ENCODE assay signal across 8 cellular contexts in genomic region chr1:16237343-16237830, GRCh38. TPM values are rescaled to one million over a fixed set of nuclear protein-coding genes. Genes with fewer than 3 reads are reported as not detected.
DNase-seq lines count a peak whose midpoint lies in the region; ATAC-seq and TF ChIP-seq lines count a peak whose summit lies in the region.

No MANE protein-coding gene starts in this region.

- peak overlapping the region; percentile 86 for H3K4me3 ChIP-seq in SK-N-MC
- peak overlapping the region; percentile 75 for H3K4me3 ChIP-seq in fibroblast of the aortic adventitia (ENCODE audit: low read depth, low read length)
- peak overlapping the region; percentile 67 for H3K4me3 ChIP-seq in skeletal muscle cell (ENCODE audit: low read depth, low read length)

- H3K9me3 ChIP-seq in SK-N-MC (ENCODE audit: low read depth, low read length): no peaks in the 10 kb centered on the region

- TF ChIP-seq CTCF in fibroblast of the aortic adventitia (IDR thresholded peaks at IDR 0.05; ENCODE audit: insufficient read depth, low read length): peak; percentile 14

- peak; percentile 6 for ATAC-seq in GM19395 (IDR thresholded peaks at IDR 0.05; ENCODE audit: unreplicated experiment)
- no peak for ATAC-seq in GM19452 (IDR thresholded peaks at IDR 0.05; ENCODE audit: unreplicated experiment)
- ATAC-seq in GM18502 (IDR thresholded peaks at IDR 0.05; ENCODE audit: poor library complexity, unreplicated experiment): no peak

- H3K36me3 ChIP-seq in SK-N-MC (ENCODE audit: insufficient read depth, low read length): no peaks in the 10 kb centered on the region

- H3K27ac ChIP-seq in SK-N-MC: 0 out of 2 replicates have a peak overlapping the region, but pooled peaks have one; percentile 53

- peak overlapping the region; percentile 83 for H3K9ac ChIP-seq in SK-N-MC (ENCODE audit: insufficient read length)

- no peak for DNase-seq in SK-N-MC (ENCODE audit: low read depth, low spot score)
- DNase-seq in fibroblast of the aortic adventitia (ENCODE audit: low read depth): peak; percentile 57
- DNase-seq in skeletal muscle cell (ENCODE audit: low read depth): no peak
- DNase-seq in DMS 273 treated with DMSO at 0.1 percent for 48 hours (lab: John Stamatoyannopoulos, UW): no peak
- no peak for DNase-seq in GOT3 (lab: John Stamatoyannopoulos, UW)

RNA-seq across cellular contexts. Expression of gene CPLANE2, which starts 0.4 kb away (rescaled TPM):
- total RNA-seq in fibroblast of the aortic adventitia (ENCODE audit: low replicate concordance): 6.7 and 7.5 TPM in 2 replicates

RNA-seq across cellular contexts. Expression of gene ARHGEF19, which starts 24.9 kb away (rescaled TPM):
- total RNA-seq in fibroblast of the aortic adventitia (ENCODE audit: low replicate concordance): 2.8 and 12.1 TPM in 2 replicates
